ENCODE assay signal across 8 cellular contexts in genomic region chr7:5494683-5495561, GRCh38. TPM values are rescaled to one million over a fixed set of nuclear protein-coding genes. Genes with fewer than 3 reads are reported as not detected.
A peak's percentile ranks its signal among the peaks of the same experiment; 100 is the strongest.
DNase-seq lines count a peak whose midpoint lies in the region; ATAC-seq and TF ChIP-seq lines count a peak whose summit lies in the region.

No MANE protein-coding gene starts in this region.

- peak; percentile 73 for DNase-seq in CD14-positive monocyte (ENCODE audit: low spot score)
- DNase-seq in KBM-7: peak; percentile 91
- DNase-seq in RPMI7951 (ENCODE audit: low read depth): peak; percentile 75
- DNase-seq in activated T-helper 1 cell treated with anti-CD3 and anti-CD28 coated beads, Interleukin-2, amount 50 U/mL, for 16 hours (ENCODE audit: low read depth in 1 of 2, low spot score in 1 of 2): peak; percentile 63
- DNase-seq in fibroblast of mammary gland (ENCODE audit: low read depth): peak; percentile 72

- in situ Hi-C loops in KBM-7 (cut with MboI; ENCODE audit: low pct_unique_long_range_greater_than_20kb, low sequenced_read_pairs): loop anchor here (10.0 kb wide), 1 partner anchor 170 kb away; no protein-coding TSS in a partner anchor

- H3K9me3 Mint-ChIP-seq in CD14-positive monocyte: no peaks in the 10 kb centered on the region

- no peak overlapping the region for H2AFZ ChIP-seq in neural cell (ENCODE audit: low read depth, low read length)

- no peaks in the 10 kb centered on the region for H3K36me3 ChIP-seq in neural cell (ENCODE audit: insufficient read depth, low read length)
- peaks cover 0 to 7% of the 10 kb centered on the region in 2 donors for H3K36me3 ChIP-seq in stomach smooth muscle (ENCODE audit: control insufficient read depth in 2 of 2, insufficient read depth in 2 of 2, low read length in 2 of 2)

- peaks cover 31% of the 10 kb centered on the region for H3K4me1 ChIP-seq in stomach smooth muscle (ENCODE audit: control insufficient read depth, insufficient read depth, low read length)

- H3K4me2 ChIP-seq in neural cell (ENCODE audit: low read length): no peak overlapping the region

- peak overlapping the region in 4 of 7 donors; percentile 58 to 75 (median 64) for H3K27ac Mint-ChIP-seq in CD14-positive monocyte

- H3K9me3 ChIP-seq in neural cell (ENCODE audit: low read length) (no peaks in the 10 kb centered on the region), stomach smooth muscle (ENCODE audit: control insufficient read depth in 2 of 2, low read length in 2 of 2) (no peaks in the 10 kb centered on the region)

- H3K4me3 ChIP-seq in fibroblast of mammary gland (ENCODE audit: control insufficient read depth, low read depth, low read length) (no peak overlapping the region), neural cell (ENCODE audit: low read length) (peak overlapping the region; percentile 47), stomach smooth muscle (ENCODE audit: low read length in 2 of 2) (peak overlapping the region; percentile 69 to 70)

- H4K20me1 ChIP-seq in neural cell (ENCODE audit: insufficient read depth): no peaks in the 10 kb centered on the region

- no peaks in the 10 kb centered on the region for H3F3A ChIP-seq in neural cell (ENCODE audit: insufficient read depth, low read length, poor library complexity, severe bottlenecking)

- H3K27me3 Mint-ChIP-seq in CD14-positive monocyte (ENCODE audit: low read depth in 3 of 3): peaks cover 0 to 3% (median 2%) of the 10 kb centered on the region in 3 donors

- H3K27me3 ChIP-seq in neural cell (ENCODE audit: insufficient read depth, low read depth, low read length) (no peaks in the 10 kb centered on the region), stomach smooth muscle (ENCODE audit: control insufficient read depth in 1 of 2, insufficient read depth in 2 of 2, low read length in 2 of 2) (no peaks in the 10 kb centered on the region)

- H3K9ac ChIP-seq in neural cell (ENCODE audit: low read length): peak overlapping the region; percentile 44
- peak overlapping the region; percentile 36 to 42 for H3K9ac ChIP-seq in stomach smooth muscle (ENCODE audit: low read length in 2 of 2)

- H3K9me2 ChIP-seq in neural cell (ENCODE audit: insufficient read depth, low read length): no peaks in the 10 kb centered on the region

- no peaks in the 10 kb centered on the region for H3K79me2 ChIP-seq in neural cell (replicated peaks; ENCODE audit: insufficient read depth, low read length)

- H3K36me3 Mint-ChIP-seq in CD14-positive monocyte: peaks cover 29 to 47% of the 10 kb centered on the region in 2 donors

- TF ChIP-seq EP300 in neural cell (conservative IDR thresholded peaks at IDR 0.05; ENCODE audit: poor library complexity, severe bottlenecking): no peak

- H3K27ac ChIP-seq in neural cell (ENCODE audit: low read length) (peak overlapping the region; percentile 28), stomach smooth muscle (ENCODE audit: low read length) (peak overlapping the region; percentile 82)

- peak; percentile 80 for ATAC-seq in GM19463 (IDR thresholded peaks at IDR 0.05; ENCODE audit: unreplicated experiment)

- intact Hi-C loops in CD14-positive monocyte (cut with micrococcal nuclease): loop anchor here (2.0 to 5.0 kb wide), 2 partner anchors 182 to 210 kb away; no protein-coding TSS in a partner anchor

- peaks cover 37% of the 10 kb centered on the region for H3K4me1 Mint-ChIP-seq in CD14-positive monocyte

- H3K4me3 Mint-ChIP-seq in CD14-positive monocyte: peak overlapping the region; percentile 66 to 80

- TF ChIP-seq CTCF in CD14-positive monocyte (IDR thresholded peaks at IDR 0.05) (peak; percentile 99), fibroblast of mammary gland (conservative IDR thresholded peaks at IDR 0.05; ENCODE audit: control insufficient read depth, insufficient read depth, low read depth, low read length) (peak; percentile 86), neural cell (IDR thresholded peaks at IDR 0.05; ENCODE audit: poor library complexity, severe bottlenecking) (peak; percentile 95)

- TF ChIP-seq RAD21 in neural cell (conservative IDR thresholded peaks at IDR 0.05): peak; percentile 98

TF ChIP-seq in neural cell, 6 proteins besides CTCF, POLR2A, EP300 and RAD21:
- no peak for TF ChIP-seq REST (IDR thresholded peaks at IDR 0.05; ENCODE audit: borderline replicate concordance)
- peak; percentile 19 for TF ChIP-seq POLR2AphosphoS5 (IDR thresholded peaks at IDR 0.05)
- peak; percentile 67 for TF ChIP-seq MXI1 (conservative IDR thresholded peaks at IDR 0.05; ENCODE audit: poor library complexity, severe bottlenecking)
- peak; percentile 96 for TF ChIP-seq SMC3 (conservative IDR thresholded peaks at IDR 0.05; ENCODE audit: poor library complexity)
- no peak for TF ChIP-seq TAF1 (IDR thresholded peaks at IDR 0.05; ENCODE audit: low read depth)
- no peak for TF ChIP-seq EZH2 (IDR thresholded peaks at IDR 0.05; ENCODE audit: borderline replicate concordance, insufficient read depth, low read length, poor library complexity, severe bottlenecking)

RNA-seq across cellular contexts. Expression of gene FBXL18, which starts 18.7 kb away (rescaled TPM):
- under 1 TPM; 0.11 to 0.75 TPM for polyA plus RNA-seq in CD14-positive monocyte
- total RNA-seq in RPMI7951 (2014; rRNA removed; shearing (Covaris generic)): 5.5 and 8.2 TPM in 2 replicates
- polyA plus RNA-seq in neural cell: 1.1 and 2.8 TPM in 2 replicates
- polyA minus RNA-seq in neural cell: 9.5 and 11.2 TPM in 2 replicates

RNA-seq across cellular contexts. Expression of gene ACTB, which starts 35.5 kb away (rescaled TPM):
- over 10,000 TPM; 20,280 to 23,749 TPM for polyA plus RNA-seq in CD14-positive monocyte
- total RNA-seq in RPMI7951 (2014; rRNA removed; shearing (Covaris generic)): 5,178 and 5,762 TPM in 2 replicates
- 1,962 and 2,032 TPM in 2 replicates for polyA plus RNA-seq in neural cell
- 2,211 and 2,349 TPM in 2 replicates for polyA minus RNA-seq in neural cell
